34 cellular contexts compared by ENCODE assay signal in the genomic region with DNA sequence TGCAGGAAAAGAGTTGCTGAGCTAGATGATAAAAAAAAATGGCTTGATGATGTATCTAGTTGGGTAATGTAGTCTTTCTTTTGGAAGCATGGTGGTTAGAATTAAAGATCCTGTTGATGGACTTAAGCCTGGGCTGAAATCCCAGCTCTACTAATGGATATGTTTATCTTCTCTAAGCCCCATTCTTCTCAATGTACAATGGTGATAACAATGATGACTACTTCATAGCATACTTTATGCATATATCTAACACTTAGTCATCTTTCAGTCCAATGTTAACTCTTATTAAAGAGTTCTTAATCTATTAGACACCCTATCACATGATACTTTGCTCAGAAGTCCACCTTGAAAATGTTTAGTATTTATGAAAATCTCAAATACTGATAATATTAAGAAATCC.
"Had no signal": no experiment of that assay in that cellular context is flagged by ENCODE, and none has a peak within 500 bp of the region (broad histone marks: within the 10 kb centered on the region; RNA-seq: fewer than 3 reads in every experiment).

No MANE protein-coding gene starts in this region.

- H3K4me3 ChIP-seq: body of pancreas, cardiac muscle cell, coronary artery, dorsolateral prefrontal cortex, esophagus squamous epithelium, gastrocnemius medialis, heart left ventricle had no signal

- H3K9me3 ChIP-seq: body of pancreas, esophagus squamous epithelium, gastrocnemius medialis had no signal

- H3K27me3 Mint-ChIP-seq: activated CD4-positive, alpha-beta T cell treated with anti-CD3 and anti-CD28 coated beads, Interleukin-2, amount 10 ng/mL, durations not matched to agents 7 days and 5 days; activated naive CD4-positive, alpha-beta T cell treated with anti-CD3 and anti-CD28 coated beads, Interleukin-2, amount 10 ng/mL, durations not matched to agents 7 days and 5 days; activated naive CD8-positive, alpha-beta T cell treated with anti-CD3 and anti-CD28 coated beads, Interleukin-2, amount 10 ng/mL, durations not matched to agents 7 days and 5 days; dendritic cell treated with granulocyte-macrophage colony-stimulating factor and Interleukin-4, amounts not matched to agents 40 ng/mL and 50 ng/mL, for 4 days had no signal

- H3K4me1 ChIP-seq: body of pancreas, esophagus squamous epithelium, gastrocnemius medialis, heart left ventricle had no signal

- H3K27ac ChIP-seq: body of pancreas, cardiac muscle cell, coronary artery, dorsolateral prefrontal cortex, epithelial cell of prostate, esophagus squamous epithelium, gastrocnemius medialis, heart left ventricle, VCaP had no signal

- H3K4me1 Mint-ChIP-seq: activated CD4-positive, alpha-beta memory T cell treated with anti-CD3 and anti-CD28 coated beads, Interleukin-2, amount 10 ng/mL, durations not matched to agents 7 days and 5 days; activated CD4-positive, alpha-beta T cell treated with anti-CD3 and anti-CD28 coated beads, Interleukin-2, amount 10 ng/mL, durations not matched to agents 7 days and 5 days; activated naive CD4-positive, alpha-beta T cell treated with anti-CD3 and anti-CD28 coated beads, Interleukin-2, amount 10 ng/mL, durations not matched to agents 7 days and 5 days; activated naive CD8-positive, alpha-beta T cell treated with anti-CD3 and anti-CD28 coated beads, Interleukin-2, amount 10 ng/mL, durations not matched to agents 7 days and 5 days; endodermal cell had no signal

- H3K27ac Mint-ChIP-seq: activated CD4-positive, alpha-beta memory T cell treated with anti-CD3 and anti-CD28 coated beads, Interleukin-2, amount 10 ng/mL, durations not matched to agents 7 days and 5 days; activated CD4-positive, alpha-beta T cell treated with anti-CD3 and anti-CD28 coated beads, Interleukin-2, amount 10 ng/mL, durations not matched to agents 7 days and 5 days; activated naive CD4-positive, alpha-beta T cell treated with anti-CD3 and anti-CD28 coated beads, Interleukin-2, amount 10 ng/mL, durations not matched to agents 7 days and 5 days; activated naive CD4-positive, alpha-beta T cell treated with anti-CD3 and anti-CD28 coated beads, Interleukin-2, amount 50 U/mL, for 72 hours; activated naive CD8-positive, alpha-beta T cell treated with anti-CD3 and anti-CD28 coated beads, Interleukin-2, amount 10 ng/mL, durations not matched to agents 7 days and 5 days; activated T-cell treated with anti-CD3 and anti-CD28 coated beads, Interleukin-2, amount 50 U/mL, for 24 hours; activated T-cell treated with anti-CD3 and anti-CD28 coated beads, Interleukin-2, amount 50 U/mL, for 72 hours; dendritic cell treated with granulocyte-macrophage colony-stimulating factor and Interleukin-4, amounts not matched to agents 40 ng/mL and 50 ng/mL, for 4 days; endodermal cell; WTC11 had no signal

- H3K36me3 Mint-ChIP-seq: activated naive CD4-positive, alpha-beta T cell treated with anti-CD3 and anti-CD28 coated beads, Interleukin-2, amount 10 ng/mL, durations not matched to agents 7 days and 5 days; activated naive CD8-positive, alpha-beta T cell treated with anti-CD3 and anti-CD28 coated beads, Interleukin-2, amount 10 ng/mL, durations not matched to agents 7 days and 5 days had no signal

- H3K36me3 ChIP-seq: cardiac muscle cell, esophagus squamous epithelium, gastrocnemius medialis, heart left ventricle had no signal

- DNase-seq: activated CD4-positive, alpha-beta memory T cell treated with anti-CD3 and anti-CD28 coated beads, Interleukin-2, amount 10 ng/mL, durations not matched to agents 7 days and 5 days; activated CD4-positive, alpha-beta T cell treated with anti-CD3 and anti-CD28 coated beads for 1 hour; activated CD4-positive, alpha-beta T cell treated with anti-CD3 and anti-CD28 coated beads for 4 hours; activated CD4-positive, alpha-beta T cell treated with anti-CD3 and anti-CD28 coated beads, Interleukin-2, amount 10 ng/mL, durations not matched to agents 7 days and 5 days; activated CD4-positive, alpha-beta T cell treated with anti-CD3 and anti-CD28 coated beads, Interleukin-2, amount 50 U/mL, for 4 hours; activated CD8-positive, alpha-beta memory T cell treated with anti-CD3 and anti-CD28 coated beads, Interleukin-2, amount 50 U/mL, for 48 hours; activated gamma-delta T cell; activated naive CD4-positive, alpha-beta T cell; activated naive CD4-positive, alpha-beta T cell treated with anti-CD3 and anti-CD28 coated beads, Interleukin-2, amount 10 ng/mL, durations not matched to agents 7 days and 5 days; activated naive CD8-positive, alpha-beta T cell treated with anti-CD3 and anti-CD28 coated beads, Interleukin-2, amount 10 ng/mL, durations not matched to agents 7 days and 5 days; activated T-cell treated with anti-CD3 and anti-CD28 coated beads for 4 hours; activated T-cell treated with anti-CD3 and anti-CD28 coated beads, Interleukin-2, amount 50 U/mL, for 24 hours; activated T-cell treated with anti-CD3 and anti-CD28 coated beads, Interleukin-2, amount 50 U/mL, for 72 hours; amniotic stem cell; anterior cingulate cortex; body of pancreas; central memory CD4-positive, alpha-beta T cell; cerebellar nuclear complex; dorsolateral prefrontal cortex; effector memory CD4-positive, alpha-beta T cell; endodermal cell; esophagus squamous epithelium; foreskin fibroblast; gastrocnemius medialis; glutamatergic neuron; heart left ventricle; T-helper 2 cell had no signal

- H3K9me3 Mint-ChIP-seq: activated CD4-positive, alpha-beta memory T cell treated with anti-CD3 and anti-CD28 coated beads, Interleukin-2, amount 10 ng/mL, durations not matched to agents 7 days and 5 days; activated CD4-positive, alpha-beta T cell treated with anti-CD3 and anti-CD28 coated beads, Interleukin-2, amount 10 ng/mL, durations not matched to agents 7 days and 5 days; activated naive CD4-positive, alpha-beta T cell treated with anti-CD3 and anti-CD28 coated beads, Interleukin-2, amount 10 ng/mL, durations not matched to agents 7 days and 5 days; activated naive CD8-positive, alpha-beta T cell treated with anti-CD3 and anti-CD28 coated beads, Interleukin-2, amount 10 ng/mL, durations not matched to agents 7 days and 5 days; activated T-cell treated with anti-CD3 and anti-CD28 coated beads, Interleukin-2, amount 50 U/mL, for 24 hours; activated T-cell treated with anti-CD3 and anti-CD28 coated beads, Interleukin-2, amount 50 U/mL, for 72 hours; endodermal cell had no signal

- H3K27me3 ChIP-seq: body of pancreas, cardiac muscle cell, gastrocnemius medialis, heart left ventricle had no signal

- ATAC-seq: activated naive CD4-positive, alpha-beta T cell treated with anti-CD3 and anti-CD28 coated beads, Interleukin-2, amount 50 U/mL, for 72 hours; activated T-cell treated with anti-CD3 and anti-CD28 coated beads, Interleukin-2, amount 50 U/mL, for 72 hours; body of pancreas; gastrocnemius medialis; heart left ventricle; WTC11 had no signal

- H3K4me3 Mint-ChIP-seq: activated CD4-positive, alpha-beta memory T cell treated with anti-CD3 and anti-CD28 coated beads, Interleukin-2, amount 10 ng/mL, durations not matched to agents 7 days and 5 days; activated CD4-positive, alpha-beta T cell treated with anti-CD3 and anti-CD28 coated beads, Interleukin-2, amount 10 ng/mL, durations not matched to agents 7 days and 5 days; activated naive CD4-positive, alpha-beta T cell treated with anti-CD3 and anti-CD28 coated beads, Interleukin-2, amount 10 ng/mL, durations not matched to agents 7 days and 5 days; activated naive CD8-positive, alpha-beta T cell treated with anti-CD3 and anti-CD28 coated beads, Interleukin-2, amount 10 ng/mL, durations not matched to agents 7 days and 5 days; activated T-cell treated with anti-CD3 and anti-CD28 coated beads, Interleukin-2, amount 50 U/mL, for 24 hours; activated T-cell treated with anti-CD3 and anti-CD28 coated beads, Interleukin-2, amount 50 U/mL, for 72 hours; dendritic cell treated with granulocyte-macrophage colony-stimulating factor and Interleukin-4, amounts not matched to agents 40 ng/mL and 50 ng/mL, for 4 days; endodermal cell; WTC11 had no signal
